16 cellular contexts compared by ENCODE assay signal in genomic region chr16:13012591-13012990, GRCh38.
"Had no signal": no experiment of that assay in that cellular context is flagged by ENCODE, and none has a peak within 500 bp of the region (broad histone marks: within the 10 kb centered on the region; RNA-seq: fewer than 3 reads in every experiment).

No MANE protein-coding gene starts in this region.

- H3K27ac Mint-ChIP-seq: immature natural killer cell, mesothelial cell of epicardium had no signal

- H3K27me3 ChIP-seq: brain microvascular endothelial cell, sigmoid colon had no signal

- H3K9me3 Mint-ChIP-seq: mesothelial cell of epicardium, neural crest cell had no signal

- ATAC-seq: left cardiac atrium, lower lobe of right lung had no signal

- H3K9me3 ChIP-seq: lower lobe of right lung, thoracic aorta had no signal

- DNase-seq: activated CD4-positive, alpha-beta T cell treated with anti-CD3 and anti-CD28 coated beads for 1 hour; activated CD4-positive, alpha-beta T cell treated with anti-CD3 and anti-CD28 coated beads, Interleukin-2, amount 50 U/mL, for 4 hours; activated naive CD4-positive, alpha-beta T cell treated with Interleukin-2 at 50 U/mL for 16 hours; activated T-cell treated with anti-CD3 and anti-CD28 coated beads for 4 hours; brain microvascular endothelial cell; cortex of kidney; effector CD4-positive, alpha-beta T cell; foreskin fibroblast; immature natural killer cell; left cardiac atrium; lower lobe of right lung; sigmoid colon; stimulated activated CD4-positive, alpha-beta T cell treated with anti-CD3 and anti-CD28 coated beads, Interleukin-1b, Interleukin-23, amount 100 ng/mL, for 48 hours had no signal

- H3K36me3 ChIP-seq: brain microvascular endothelial cell, lower lobe of right lung, sigmoid colon, thoracic aorta had no signal

- H3K27ac ChIP-seq: brain microvascular endothelial cell, lower lobe of right lung, sigmoid colon, thoracic aorta had no signal

- H3K4me3 ChIP-seq: lower lobe of right lung, sigmoid colon, thoracic aorta had no signal

- H3K36me3 Mint-ChIP-seq: immature natural killer cell, mesothelial cell of epicardium had no signal

- H3K4me3 Mint-ChIP-seq: immature natural killer cell, mesothelial cell of epicardium, neural crest cell had no signal

- H3K4me1 ChIP-seq: lower lobe of right lung, sigmoid colon had no signal

- H3K4me1 Mint-ChIP-seq: immature natural killer cell, mesothelial cell of epicardium had no signal
